8 cellular contexts compared by ENCODE assay signal in genomic region chr4:1795304-1796195, GRCh38. TPM values are rescaled to one million over a fixed set of nuclear protein-coding genes. Genes with fewer than 3 reads are reported as not detected.
DNase-seq lines count a peak whose midpoint lies in the region; ATAC-seq, FAIRE-seq and TF ChIP-seq lines count a peak whose summit lies in the region.

No MANE protein-coding gene starts in this region.

- H3K36me3 Mint-ChIP-seq in activated CD4-positive, alpha-beta memory T cell treated with anti-CD3 and anti-CD28 coated beads, Interleukin-2, amount 10 ng/mL, durations not matched to agents 7 days and 5 days (ENCODE audit: low read depth), result no peaks in the 10 kb centered on the region

- peaks cover 30% of the 10 kb centered on the region for H3K27me3 Mint-ChIP-seq in activated CD4-positive, alpha-beta memory T cell treated with anti-CD3 and anti-CD28 coated beads, Interleukin-2, amount 10 ng/mL, durations not matched to agents 7 days and 5 days

- no peak overlapping the region for H3K4me3 Mint-ChIP-seq in activated CD4-positive, alpha-beta memory T cell treated with anti-CD3 and anti-CD28 coated beads, Interleukin-2, amount 10 ng/mL, durations not matched to agents 7 days and 5 days

- H3K27ac ChIP-seq in Peyer's patch, result peak overlapping the region in 3 of 4 donors; percentile 75 to 94 (median 85)
- peak overlapping the region in 3 of 4 donors; percentile 33 to 70 (median 66) for H3K27ac ChIP-seq in pancreas

- H3K9me3 Mint-ChIP-seq in activated CD4-positive, alpha-beta memory T cell treated with anti-CD3 and anti-CD28 coated beads, Interleukin-2, amount 10 ng/mL, durations not matched to agents 7 days and 5 days, result no peaks in the 10 kb centered on the region

- H3K9me3 ChIP-seq in Peyer's patch, result no peaks in the 10 kb centered on the region
- H3K9me3 ChIP-seq in pancreas, result no peaks in the 10 kb centered on the region

- POLR2A ChIA-PET in activated CD4-positive, alpha-beta memory T cell treated with anti-CD3 and anti-CD28 coated beads, Interleukin-2, amount 10 ng/mL, durations not matched to agents 7 days and 5 days (lab: Charles Lee), result interaction anchor here (1.4 kb wide), 1 partner anchor 75 kb away, joined by 3 read pairs; no protein-coding TSS in a partner anchor

- CTCF ChIA-PET in activated CD4-positive, alpha-beta memory T cell treated with anti-CD3 and anti-CD28 coated beads, Interleukin-2, amount 10 ng/mL, durations not matched to agents 7 days and 5 days (lab: Charles Lee), result interaction anchor here (1.3 kb wide), 1 partner anchor 50 kb away, joined by 6 read pairs; no protein-coding TSS in a partner anchor

- H3K4me3 ChIP-seq in Peyer's patch (peak overlapping the region; percentile 46 to 88 (median 66)), iPS-11a (ENCODE audit: low read depth, low read length) (peak overlapping the region; percentile 72), pancreas (peak overlapping the region; percentile 28 to 61 (median 44))

- intact Hi-C loops in pancreas (cut with DNase I), result no loop called here

- no peaks in the 10 kb centered on the region for H3K4me1 Mint-ChIP-seq in activated CD4-positive, alpha-beta memory T cell treated with anti-CD3 and anti-CD28 coated beads, Interleukin-2, amount 10 ng/mL, durations not matched to agents 7 days and 5 days

- TF ChIP-seq CTCF in Peyer's patch (IDR thresholded peaks at IDR 0.05) (no peak), pancreas (IDR thresholded peaks at IDR 0.05) (no peak)

- 5 to 9% methylated on average over 31 to 32 of the region's 32 CpGs for WGBS in pancreas, 2 donors

- no peak for FAIRE-seq in pancreas (lab: Jason Lieb, UNC)

- H3K4me1 ChIP-seq in Peyer's patch (peaks cover 12 to 59% (median 19%) of the 10 kb centered on the region in 4 donors), pancreas (peaks cover 8 to 10% (median 8%) of the 10 kb centered on the region in 3 donors)

- no peak overlapping the region for H3K27ac Mint-ChIP-seq in activated CD4-positive, alpha-beta memory T cell treated with anti-CD3 and anti-CD28 coated beads, Interleukin-2, amount 10 ng/mL, durations not matched to agents 7 days and 5 days

- TF ChIP-seq POLR2A in Peyer's patch (IDR thresholded peaks at IDR 0.05), result peak in 1 of 2 donors; percentile 54

- H3K27me3 ChIP-seq in Peyer's patch, result peaks cover 0 to 18% of the 10 kb centered on the region in 2 donors
- peaks cover 0 to 4% (median 0%) of the 10 kb centered on the region in 4 donors for H3K27me3 ChIP-seq in pancreas

- peak; percentile 37 to 70 (median 67) for ATAC-seq in pancreas

- H3K36me3 ChIP-seq in Peyer's patch (no peaks in the 10 kb centered on the region), pancreas (no peaks in the 10 kb centered on the region)

- DNase-seq in COR-L47 (lab: John Stamatoyannopoulos, UW) (peak; percentile 31), Peyer's patch (peak in 2 of 3 donors; percentile 79 to 90), pancreas (peak in 4 of 6 donors; percentile 47 to 65 (median 54)), OCI-M2 (lab: John Stamatoyannopoulos, UW; ENCODE audit: unreplicated experiment) (no peak), NCI-H2196 treated with DMSO at 0.1 percent for 48 hours (lab: John Stamatoyannopoulos, UW; ENCODE audit: unreplicated experiment) (no peak), OCI-M1 (lab: John Stamatoyannopoulos, UW) (no peak)
- DNase-seq in activated CD4-positive, alpha-beta memory T cell treated with anti-CD3 and anti-CD28 coated beads, Interleukin-2, amount 10 ng/mL, durations not matched to agents 7 days and 5 days, result no peak

RNA-seq across cellular contexts. Expression of gene FGFR3, which starts 2.5 kb away (rescaled TPM):
- total RNA-seq in Peyer's patch (100 to 1,000 TPM in 2 of 4 donors, 10 to 100 TPM in 2; 45.4 to 168 (median 92.4) TPM), pancreas (10 to 100 TPM; 40.4 to 88.3 (median 53.5) TPM)
- 100 to 1,000 TPM; 163 to 300 TPM for polyA plus RNA-seq in pancreas
- under 1 TPM; 0.18 to 0.45 TPM for total RNA-seq in activated CD4-positive, alpha-beta memory T cell treated with anti-CD3 and anti-CD28 coated beads, Interleukin-2, amount 10 ng/mL, durations not matched to agents 7 days and 5 days

Comparison
In these comparisons a context has a peak if more than half of its experiments do, and no peak if none do; other contexts are left out.
1. DNase-seq: peak in COR-L47 (single experiment), Peyer's patch (2 of 3) and pancreas (4 of 6); none in activated CD4-positive, alpha-beta memory T cell treated with anti-CD3 and anti-CD28 coated beads, Interleukin-2, amount 10 ng/mL, durations not matched to agents 7 days and 5 days (single experiment), OCI-M2 (single experiment), NCI-H2196 treated with DMSO at 0.1 percent for 48 hours (single experiment) and OCI-M1 (single experiment).
2. RNA of gene FGFR3, which starts 2.5 kb away (total RNA-seq): 45.4 to 168 TPM in Peyer's patch and 40.4 to 88.3 TPM in pancreas; 0.18 to 0.45 TPM in activated CD4-positive, alpha-beta memory T cell treated with anti-CD3 and anti-CD28 coated beads, Interleukin-2, amount 10 ng/mL, durations not matched to agents 7 days and 5 days; every median in the first group is over 10 times any median in the second.
3. Peak in every context shown above with its lines, with median percentiles within 50 percentile points of each other: H3K4me3 ChIP-seq.